15 cellular contexts compared by ENCODE assay signal in the genomic region with DNA sequence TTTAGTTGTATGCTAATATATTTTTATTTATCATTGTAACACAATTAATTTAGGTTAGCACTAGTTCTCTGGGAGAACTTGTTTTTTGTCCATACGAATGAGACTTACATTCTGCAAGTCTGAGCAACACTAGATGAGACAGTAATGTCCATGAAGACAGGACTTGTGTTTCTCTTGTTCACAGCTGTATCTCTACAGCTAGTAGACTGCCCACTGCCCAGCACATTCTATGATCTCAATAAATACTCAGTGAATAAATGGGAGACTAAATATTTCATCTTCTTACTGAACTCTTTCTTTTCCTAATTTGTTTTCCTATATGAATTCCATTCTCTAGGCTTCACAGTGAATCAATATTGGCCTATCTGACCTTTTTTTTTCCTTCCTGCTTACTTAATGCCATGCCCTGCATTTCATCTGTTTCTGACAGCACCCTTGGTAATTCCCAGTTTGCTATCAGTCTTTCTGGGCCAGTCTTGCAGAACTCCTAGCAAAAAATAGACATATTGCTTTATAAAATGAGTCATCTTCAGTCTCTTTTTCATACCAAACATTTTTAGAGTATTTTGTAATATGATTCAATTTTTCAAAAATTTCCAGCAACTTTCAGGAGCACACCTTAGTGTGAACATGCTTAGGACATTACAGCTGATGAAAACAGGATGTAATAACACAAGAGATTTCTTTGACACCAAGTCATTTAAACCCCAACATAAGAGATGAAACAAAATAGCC.
DNase-seq lines count a peak whose midpoint lies in the region; ATAC-seq and TF ChIP-seq lines count a peak whose summit lies in the region.
"Had no signal": no experiment of that assay in that cellular context is flagged by ENCODE, and none has a peak within 500 bp of the region (broad histone marks: within the 10 kb centered on the region; RNA-seq: fewer than 3 reads in every experiment).

No MANE protein-coding gene starts in this region.

- H3K9ac ChIP-seq in mammary epithelial cell (ENCODE audit: insufficient read depth, low read length): no peak overlapping the region

- TF ChIP-seq CTCF in mammary epithelial cell (conservative IDR thresholded peaks at IDR 0.05 in 1 of 2, IDR thresholded peaks at IDR 0.05 in 1 of 2; ENCODE audit: extremely low read depth in 1 of 2, insufficient read depth in 1 of 2, low read depth in 1 of 2, low read length in 2 of 2): no peak

- peaks cover 14% of the 10 kb centered on the region for H3K4me1 ChIP-seq in mammary epithelial cell (ENCODE audit: insufficient read depth, low read length)
- H3K4me1 ChIP-seq: esophagus squamous epithelium, SJSA1 had no signal

- no peaks in the 10 kb centered on the region for H3K27me3 ChIP-seq in mammary epithelial cell (ENCODE audit: insufficient read depth, low read length)
- H3K27me3 ChIP-seq: esophagus squamous epithelium, SJSA1 had no signal

- dilution Hi-C loops in mammary epithelial cell (cut with HindIII; ENCODE audit: low sequenced_read_pairs): no loop called here

- intact Hi-C loops in mammary epithelial cell (cut with micrococcal nuclease): loop anchor here (1.0 to 5.0 kb wide), 5 partner anchors 53 to 198 kb away; no protein-coding TSS in a partner anchor

- no peak overlapping the region for H3K4me2 ChIP-seq in mammary epithelial cell (ENCODE audit: insufficient read depth, low read depth, low read length)

- no peak overlapping the region for H3K4me3 ChIP-seq in mammary epithelial cell (replicated peaks in 1 of 3; ENCODE audit: insufficient read depth in 1 of 3, low read depth in 2 of 3, low read length in 3 of 3)
- H3K4me3 ChIP-seq: esophagus squamous epithelium, SJSA1 had no signal

- H3K9me3 ChIP-seq in mammary epithelial cell (replicated peaks; ENCODE audit: insufficient read depth, low read length): no peaks in the 10 kb centered on the region
- H3K9me3 ChIP-seq: esophagus squamous epithelium, SJSA1 had no signal

- H3K79me2 ChIP-seq in mammary epithelial cell (ENCODE audit: insufficient read depth, low read length): no peaks in the 10 kb centered on the region

- H4K20me1 ChIP-seq in mammary epithelial cell (ENCODE audit: insufficient read depth, low read length): no peaks in the 10 kb centered on the region

- no peak overlapping the region for H3K27ac ChIP-seq in mammary epithelial cell (ENCODE audit: insufficient read depth, low read depth, low read length)
- H3K27ac ChIP-seq: esophagus squamous epithelium, SJSA1, WERI-Rb-1 had no signal

- TSS peak; percentile 71 for BruUV-seq in mammary epithelial cell (replicated peaks; lab: Mats Ljungman, UMichigan)

- H2AFZ ChIP-seq in mammary epithelial cell (ENCODE audit: low read depth, low read length): no peak overlapping the region

- DNase-seq in AG20443 (ENCODE audit: low spot score) (peak; percentile 42), HT1080 (ENCODE audit: low read depth) (peak; percentile 10), mammary epithelial cell (peak; percentile 48), kidney glomerular epithelial cell (lab: John Stamatoyannopoulos, UW) (peak; percentile 36), NCI-H1092 treated with DMSO at 0.1 percent for 48 hours (lab: John Stamatoyannopoulos, UW) (no peak)
- no peak for DNase-seq in stimulated activated naive CD4-positive, alpha-beta T cell treated with Interleukin-2 at 50 U/mL for 16 hours (lab: John Stamatoyannopoulos, UW)
- DNase-seq in stimulated activated naive CD4-positive, alpha-beta T cell (lab: John Stamatoyannopoulos, UW): no peak
- DNase-seq: activated T-cell treated with anti-CD3 and anti-CD28 coated beads, Interleukin-2, amount 50 U/mL, for 4 hours; CD4-positive, alpha-beta T cell; esophagus squamous epithelium; natural killer cell; NCI-H526 treated with DMSO at 0.1 percent for 48 hours had no signal

- CTCF ChIA-PET in mammary epithelial cell (lab: Charles Lee; ENCODE audit: low non-redundant PET): interaction anchor here (0.7 kb wide), 1 partner anchor 54 kb away, joined by 3 read pairs; no protein-coding TSS in a partner anchor

- no peak for ATAC-seq in GM18873 (IDR thresholded peaks at IDR 0.05; ENCODE audit: low FRiP score, unreplicated experiment)
- ATAC-seq: activated T-cell treated with anti-CD3 and anti-CD28 coated beads, Interleukin-2, amount 50 U/mL, for 4 hours; natural killer cell had no signal

- H3K36me3 ChIP-seq in mammary epithelial cell (ENCODE audit: insufficient read depth, low read length): no peaks in the 10 kb centered on the region
- H3K36me3 ChIP-seq: esophagus squamous epithelium, SJSA1, WERI-Rb-1 had no signal

- WGBS in mammary epithelial cell (ENCODE audit: low coverage, missing lambda C conversion rate): 91% methylated on average over 1 of the region's 1 CpG

- in situ Hi-C loops in mammary epithelial cell (cut with MboI; ENCODE audit: low sequenced_read_pairs in 2 of 2): no loop called here

Comparison
In these comparisons a context has a peak if more than half of its experiments do, and no peak if none do; other contexts are left out.
1. DNase-seq: peak in AG20443 (single experiment), HT1080 (single experiment), mammary epithelial cell (single experiment) and kidney glomerular epithelial cell (single experiment); none in NCI-H1092 treated with DMSO at 0.1 percent for 48 hours (single experiment), stimulated activated naive CD4-positive, alpha-beta T cell treated with Interleukin-2 at 50 U/mL for 16 hours (single experiment) and stimulated activated naive CD4-positive, alpha-beta T cell (0 of 6).